Comparison of ENCODE assay signal across 16 cellular contexts in genomic region chr7:106045592-106045991, GRCh38.
"Had no signal": no experiment of that assay in that cellular context is flagged by ENCODE, and none has a peak within 500 bp of the region (broad histone marks: within the 10 kb centered on the region; RNA-seq: fewer than 3 reads in every experiment).

No MANE protein-coding gene starts in this region.

- H3K36me3 Mint-ChIP-seq: brain; natural killer cell treated with Interleukin-12 subunit alpha and Interleukin-12 subunit beta and Interleukin-15 and Interleukin-18, amount 100 ng/mL, for 72 hours; type B pancreatic cell had no signal

- H3K27ac Mint-ChIP-seq: brain; effector memory CD8-positive, alpha-beta T cell; natural killer cell treated with Interleukin-12 subunit alpha and Interleukin-12 subunit beta and Interleukin-15 and Interleukin-18, amount 100 ng/mL, for 72 hours; type B pancreatic cell had no signal

- H3K36me3 ChIP-seq: adrenal gland had no signal

- H3K27me3 ChIP-seq: adrenal gland had no signal

- H3K27ac ChIP-seq: adrenal gland, skin epidermis had no signal

- H3K9me3 ChIP-seq: adrenal gland had no signal

- H3K4me3 ChIP-seq: adrenal gland, skin epidermis had no signal

- H3K9me3 Mint-ChIP-seq: central memory CD8-positive, alpha-beta T cell; effector memory CD8-positive, alpha-beta T cell; natural killer cell treated with Interleukin-12 subunit alpha and Interleukin-12 subunit beta and Interleukin-15 and Interleukin-18, amount 100 ng/mL, for 72 hours; type B pancreatic cell had no signal

- ATAC-seq: effector memory CD8-positive, alpha-beta T cell; natural killer cell treated with Interleukin-12 subunit alpha and Interleukin-12 subunit beta and Interleukin-15 and Interleukin-18, amount 100 ng/mL, for 72 hours; stimulated activated naive CD8-positive, alpha-beta T cell treated with anti-CD3 and anti-CD28 coated beads, Interleukin-15, Interleukin-2, amounts not matched to agents 100 U/mL and 50 U/mL, for 24 hours had no signal

- H3K4me3 Mint-ChIP-seq: brain; central memory CD8-positive, alpha-beta T cell; effector memory CD8-positive, alpha-beta T cell; natural killer cell treated with Interleukin-12 subunit alpha and Interleukin-12 subunit beta and Interleukin-15 and Interleukin-18, amount 100 ng/mL, for 72 hours; type B pancreatic cell had no signal

- DNase-seq: activated CD4-positive, CD25-positive, alpha-beta regulatory T cell treated with anti-CD3 and anti-CD28 coated beads, Interleukin-2, amount 50 U/mL, for 72 hours; activated naive CD4-positive, alpha-beta T cell treated with anti-CD3 and anti-CD28 coated beads, Interleukin-2, amount 50 U/mL, for 16 hours; adrenal gland; cortex of kidney; effector memory CD8-positive, alpha-beta T cell; hippocampal formation; mesendoderm; posterior cingulate gyrus; stimulated activated CD4-positive, alpha-beta T cell treated with anti-CD3 and anti-CD28 coated beads, Interleukin-4, amount 100 ng/mL, for 4 hours; stimulated activated CD8-positive, alpha-beta memory T cell treated with anti-CD3 and anti-CD28 coated beads, Interleukin-4, amount 100 ng/mL, for 48 hours; stimulated activated naive CD8-positive, alpha-beta T cell treated with anti-CD3 and anti-CD28 coated beads, Interleukin-15, Interleukin-2, amounts not matched to agents 100 U/mL and 50 U/mL, for 24 hours had no signal
